ENCODE assay signal across 8 cellular contexts in the genomic region with DNA sequence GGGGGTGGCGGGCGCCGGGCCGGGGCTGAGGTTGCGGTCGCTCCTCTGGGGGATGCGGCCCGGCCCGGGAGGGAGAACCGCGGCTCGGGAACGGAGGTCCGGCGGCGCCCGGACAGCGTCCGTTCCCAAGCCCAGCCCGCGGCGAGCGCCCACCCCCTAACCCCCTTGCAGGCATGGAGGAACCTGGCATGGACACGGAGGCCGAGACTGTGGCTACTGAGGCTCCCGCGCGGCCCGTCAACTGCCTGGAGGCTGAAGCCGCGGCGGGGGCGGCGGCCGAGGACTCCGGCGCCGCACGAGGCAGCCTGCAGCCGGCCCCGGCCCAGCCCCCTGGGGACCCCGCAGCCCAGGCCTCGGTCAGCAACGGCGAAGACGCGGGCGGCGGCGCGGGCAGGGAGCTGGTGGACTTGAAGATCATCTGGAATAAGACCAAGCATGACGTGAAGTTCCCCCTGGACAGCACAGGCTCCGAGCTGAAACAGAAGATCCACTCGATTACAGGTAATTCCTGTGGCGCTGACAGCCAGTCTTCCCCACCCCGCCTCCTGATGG. TPM values are rescaled to one million over a fixed set of nuclear protein-coding genes. Genes with fewer than 3 reads are reported as not detected.
DNase-seq lines count a peak whose midpoint lies in the region; ATAC-seq lines count a peak whose summit lies in the region.

No MANE protein-coding gene starts in this region.

- ATAC-seq in GM18907 (IDR thresholded peaks at IDR 0.05; ENCODE audit: unreplicated experiment), result peak; percentile 20
- ATAC-seq in HG03108 (IDR thresholded peaks at IDR 0.05; ENCODE audit: unreplicated experiment), result peak; percentile 1
- ATAC-seq in esophagus mucosa, result peak; percentile 1
- peak; percentile 15 to 23 for ATAC-seq in naive thymus-derived CD8-positive, alpha-beta T cell
- no peak for ATAC-seq in aorta (ENCODE audit: low FRiP score)

- peaks cover 0 to 5% of the 10 kb centered on the region in 2 donors for H3K36me3 ChIP-seq in aorta (ENCODE audit: control insufficient read depth in 1 of 2, insufficient read depth in 2 of 2, low read length in 1 of 2)

- peaks cover 0 to 43% (median 5%) of the 10 kb centered on the region in 3 donors for H3K36me3 Mint-ChIP-seq in naive thymus-derived CD8-positive, alpha-beta T cell

- 0% methylated on average over 47 to 56 of the region's 56 CpGs for WGBS in aorta, 2 donors

- H3K27me3 ChIP-seq in aorta (ENCODE audit: control insufficient read depth in 1 of 2, insufficient read depth in 2 of 2, low read length in 1 of 2), result no peaks in the 10 kb centered on the region

- H3K27ac Mint-ChIP-seq in naive thymus-derived CD8-positive, alpha-beta T cell, result peak overlapping the region; percentile 37 to 97 (median 96)

- H3K9me3 Mint-ChIP-seq in naive thymus-derived CD8-positive, alpha-beta T cell, result no peaks in the 10 kb centered on the region

- peak; percentile 22 for DNase-seq in activated CD4-positive, alpha-beta T cell treated with anti-CD3 and anti-CD28 coated beads for 48 hours
- DNase-seq in naive thymus-derived CD8-positive, alpha-beta T cell, result peak in 2 of 10 donors; percentile 2 to 3
- peak in 1 of 2 donors; percentile 62 for DNase-seq in aorta
- DNase-seq in retina, result no peak
- no peak for DNase-seq in NCI-H1105 treated with DMSO at 0.1 percent for 48 hours (lab: John Stamatoyannopoulos, UW)

- H3K4me3 Mint-ChIP-seq in naive thymus-derived CD8-positive, alpha-beta T cell, result peak overlapping the region; percentile 88 to 96 (median 93)

- peaks cover 14 to 48% (median 36%) of the 10 kb centered on the region in 4 donors for H3K4me1 Mint-ChIP-seq in naive thymus-derived CD8-positive, alpha-beta T cell

- peak overlapping the region; percentile 14 to 68 for H3K27ac ChIP-seq in aorta (ENCODE audit: low read depth in 1 of 2, low read length in 2 of 2)

- intact Hi-C loops in aorta (cut with DNase I), result loop anchor here in 1 of 2 donors (5.0 kb wide), 3 partner anchors 39 to 106 kb away; a partner anchor contains a TSS

- peak overlapping the region; percentile 73 to 83 for H3K4me3 ChIP-seq in aorta (ENCODE audit: low read length in 2 of 2)

- POLR2A ChIA-PET in naive thymus-derived CD8-positive, alpha-beta T cell (lab: Charles Lee), result interaction anchor here (0.6 to 1.3 kb wide), 6 partner anchors 34 to 90 kb away, joined by 3 to 8 read pairs (median 4); a partner anchor contains a TSS

- H3K4me1 ChIP-seq in aorta (ENCODE audit: control insufficient read depth in 1 of 2, insufficient read depth in 2 of 2, low read length in 2 of 2), result peaks cover 0 to 2% of the 10 kb centered on the region in 2 donors

- H3K27me3 Mint-ChIP-seq in naive thymus-derived CD8-positive, alpha-beta T cell, result no peaks in the 10 kb centered on the region

- H3K9me3 ChIP-seq in aorta (ENCODE audit: control insufficient read depth, low read length), result no peaks in the 10 kb centered on the region

RNA-seq across cellular contexts. Expression of a gene that starts 0.3 kb away (rescaled TPM):
- total RNA-seq in esophagus mucosa (27.3 TPM), aorta (10 to 100 TPM; 43.8 to 55.4 TPM)
- total RNA-seq in naive thymus-derived CD8-positive, alpha-beta T cell, result 10 to 100 TPM; 52.5 to 58.7 TPM
- polyA plus RNA-seq in naive thymus-derived CD8-positive, alpha-beta T cell, result 10 to 100 TPM; 12.2 to 15.4 (median 12.6) TPM
- 10 to 100 TPM; 12.3 to 12.8 TPM for polyA plus RNA-seq in aorta

RNA-seq across cellular contexts. Expression of a gene that starts 0.7 kb away (rescaled TPM):
- total RNA-seq in esophagus mucosa (13.5 TPM), aorta (10 to 100 TPM; 10.8 to 14.9 TPM)
- 10 to 100 TPM; 16.9 to 18.1 TPM for total RNA-seq in naive thymus-derived CD8-positive, alpha-beta T cell
- 10 to 100 TPM; 14.1 to 19.9 (median 18.3) TPM for polyA plus RNA-seq in naive thymus-derived CD8-positive, alpha-beta T cell
- 1 to 10 TPM; 4.8 to 6.3 TPM for polyA plus RNA-seq in aorta

RNA-seq across cellular contexts. Expression of a gene that starts 38.3 kb away (rescaled TPM):
- 79.5 TPM for total RNA-seq in esophagus mucosa
- 10 to 100 TPM; 36.8 to 42.9 TPM for total RNA-seq in naive thymus-derived CD8-positive, alpha-beta T cell
- polyA plus RNA-seq in naive thymus-derived CD8-positive, alpha-beta T cell, result 100 to 1,000 TPM; 182 to 220 (median 206) TPM
- 10 to 100 TPM; 46.1 to 48.7 TPM for total RNA-seq in aorta
- polyA plus RNA-seq in aorta, result 100 to 1,000 TPM; 134 to 180 TPM

RNA-seq across cellular contexts. Expression of a gene that starts 47.6 kb away (rescaled TPM):
- total RNA-seq in esophagus mucosa (24.6 TPM), aorta (10 to 100 TPM; 48.2 to 84.9 TPM)
- total RNA-seq in naive thymus-derived CD8-positive, alpha-beta T cell, result 10 to 100 TPM; 87.5 to 94.6 TPM
- polyA plus RNA-seq in naive thymus-derived CD8-positive, alpha-beta T cell, result 10 to 100 TPM; 37.7 to 56.7 (median 39.4) TPM
- polyA plus RNA-seq in aorta, result 10 to 100 TPM; 12.0 to 18.0 TPM
